Comparison of ENCODE assay signal across 11 cellular contexts in genomic region chr5:180133060-180133459, GRCh38.
"Had no signal": no experiment of that assay in that cellular context is flagged by ENCODE, and none has a peak within 500 bp of the region (broad histone marks: within the 10 kb centered on the region; RNA-seq: fewer than 3 reads in every experiment).

No MANE protein-coding gene starts in this region.

- H3K27me3 Mint-ChIP-seq: activated naive CD4-positive, alpha-beta T cell treated with anti-CD3 and anti-CD28 coated beads, Interleukin-2, amount 50 U/mL, for 24 hours had no signal

- H3K27ac ChIP-seq: left lung, pancreas had no signal

- H3K36me3 Mint-ChIP-seq: activated naive CD4-positive, alpha-beta T cell treated with anti-CD3 and anti-CD28 coated beads, Interleukin-2, amount 50 U/mL, for 24 hours; memory B cell had no signal

- H3K4me3 Mint-ChIP-seq: activated naive CD4-positive, alpha-beta T cell treated with anti-CD3 and anti-CD28 coated beads, Interleukin-2, amount 50 U/mL, for 24 hours; central memory CD8-positive, alpha-beta T cell; memory B cell had no signal

- H3K27me3 ChIP-seq: pancreas, tibial nerve had no signal

- H3K9me3 ChIP-seq: left lung, pancreas, tibial nerve had no signal

- ATAC-seq: left lung, pancreas had no signal

- FAIRE-seq: pancreas had no signal

- H3K4me1 Mint-ChIP-seq: central memory CD8-positive, alpha-beta T cell; memory B cell had no signal

- H3K36me3 ChIP-seq: left lung, pancreas, tibial nerve had no signal

- H3K4me3 ChIP-seq: left lung, pancreas, tibial nerve had no signal

- DNase-seq: activated CD4-positive, alpha-beta T cell treated with anti-CD3 and anti-CD28 coated beads, Interleukin-2, amount 50 U/mL, for 48 hours; activated CD4-positive, CD25-positive, alpha-beta regulatory T cell treated with anti-CD3 and anti-CD28 coated beads, Interleukin-2, amount 50 U/mL, for 72 hours; dermis blood vessel endothelial cell; glutamatergic neuron; T-helper 9 cell had no signal

- H3K4me1 ChIP-seq: left lung, pancreas had no signal

- H3K27ac Mint-ChIP-seq: activated naive CD4-positive, alpha-beta T cell treated with anti-CD3 and anti-CD28 coated beads, Interleukin-2, amount 50 U/mL, for 24 hours; memory B cell had no signal
